In the genomic region with DNA sequence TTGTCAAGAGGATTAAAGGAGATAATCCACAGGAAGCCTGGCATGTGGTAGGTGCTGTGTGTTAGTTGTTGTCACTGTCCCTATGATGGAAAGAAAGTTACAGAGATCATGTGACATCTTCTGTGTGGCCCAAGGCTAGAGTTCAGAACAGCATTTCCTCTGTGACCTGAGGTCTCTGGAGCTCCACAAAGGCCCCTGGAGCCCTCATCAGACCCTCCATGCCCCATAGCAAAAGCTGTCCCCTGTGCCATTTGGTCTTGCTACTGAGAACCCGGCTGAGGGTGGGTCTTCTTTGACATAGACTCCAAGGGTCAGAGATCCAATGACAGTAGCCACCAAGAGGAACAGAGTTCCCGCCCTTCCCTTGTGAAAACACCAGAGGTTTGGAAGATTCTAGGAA, we compare ENCODE assay signal across 8 cellular contexts. TPM values are rescaled to one million over a fixed set of nuclear protein-coding genes. Genes with fewer than 3 reads are reported as not detected.
"Had no signal": no experiment of that assay in that cellular context is flagged by ENCODE, and none has a peak within 500 bp of the region (broad histone marks: within the 10 kb centered on the region; RNA-seq: fewer than 3 reads in every experiment).

No MANE protein-coding gene starts in this region.

- DNase-seq: H9, HCEC 1CT, IMR-90, KBM-7 had no signal

- H2AFZ ChIP-seq: GM23338 had no signal

- H3K4me3 ChIP-seq: GM23338 had no signal

- H3K4me2 ChIP-seq: GM23338 had no signal

- FAIRE-seq: H54 had no signal

- ATAC-seq: GM23338 had no signal

RNA-seq across cellular contexts. Expression of a gene that starts 8.1 kb away (rescaled TPM):
- total RNA-seq: GM23338, H1, H9, HT-29, IMR-90 had no signal
- polyA plus RNA-seq: GM23338, H1, IMR-90 had no signal

RNA-seq across cellular contexts. Expression of a gene that starts 27.4 kb away (rescaled TPM):
- total RNA-seq: GM23338, H1, H9, HT-29, IMR-90 had no signal
- polyA plus RNA-seq: GM23338, H1, IMR-90 had no signal

RNA-seq across cellular contexts. Expression of a gene that starts 45.7 kb away (rescaled TPM):
- total RNA-seq: H9, HT-29, IMR-90 had no signal
- polyA plus RNA-seq: GM23338, H1, IMR-90 had no signal
